In the genomic region with DNA sequence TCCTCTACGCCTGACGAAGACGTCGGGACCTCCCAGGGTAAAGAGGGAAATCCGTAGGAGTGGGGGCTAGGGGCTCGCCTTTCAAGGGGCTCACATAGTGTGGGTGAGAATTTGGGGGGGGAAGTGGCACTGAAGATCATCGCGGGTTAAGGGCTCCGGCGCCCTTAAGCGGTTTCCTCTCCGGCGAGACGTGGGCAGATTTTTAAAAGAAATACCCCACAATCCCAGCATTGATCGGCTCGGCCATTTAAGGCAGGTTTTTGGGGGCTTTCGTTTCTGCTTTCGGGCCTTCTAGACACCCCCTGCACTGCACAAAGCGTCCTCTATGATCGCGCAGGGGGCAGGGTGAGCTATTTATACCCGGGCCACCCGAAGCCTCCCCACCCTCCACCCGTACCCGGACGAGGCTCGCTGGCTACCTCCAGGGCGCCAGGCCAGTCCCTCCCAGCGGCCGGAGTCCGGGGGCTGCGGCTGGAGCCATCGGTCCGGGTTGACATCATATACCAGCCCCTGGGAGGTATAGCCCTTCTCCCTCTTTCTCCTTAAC, we compare ENCODE assay signal across 10 cellular contexts. TPM values are rescaled to one million over a fixed set of nuclear protein-coding genes. Genes with fewer than 3 reads are reported as not detected.
DNase-seq lines count a peak whose midpoint lies in the region; ATAC-seq and TF ChIP-seq lines count a peak whose summit lies in the region.
"Had no signal": no experiment of that assay in that cellular context is flagged by ENCODE, and none has a peak within 500 bp of the region (broad histone marks: within the 10 kb centered on the region; RNA-seq: fewer than 3 reads in every experiment).

No MANE protein-coding gene starts in this region.

- TF ChIP-seq CTCF in Calu3 (IDR thresholded peaks at IDR 0.05; ENCODE audit: unreplicated experiment): no peak
- TF ChIP-seq CTCF in RWPE2 (IDR thresholded peaks at IDR 0.05; ENCODE audit: poor library complexity, severe bottlenecking): no peak
- no peak for TF ChIP-seq CTCF in esophagus muscularis mucosa (IDR thresholded peaks at IDR 0.05)

- peaks cover 12% of the 10 kb centered on the region for H3K27me3 Mint-ChIP-seq in Calu3 (ENCODE audit: unreplicated experiment)

- DNase-seq in Calu3 (no peak), RWPE2 (ENCODE audit: low spot score) (no peak), esophagus muscularis mucosa (ENCODE audit: extremely low spot score) (no peak), NCI-H1092 treated with DMSO at 0.1 percent for 48 hours (lab: John Stamatoyannopoulos, UW) (no peak)
- DNase-seq: activated CD4-positive, CD25-positive, alpha-beta regulatory T cell had no signal

- H3K36me3 Mint-ChIP-seq in Calu3 (ENCODE audit: insufficient read depth, unreplicated experiment): no peaks in the 10 kb centered on the region
- H3K36me3 Mint-ChIP-seq: IgD-negative memory B cell had no signal

- no peak overlapping the region for H3K27ac ChIP-seq in RWPE2 (ENCODE audit: poor library complexity, severe bottlenecking)
- no peak overlapping the region for H3K27ac ChIP-seq in esophagus muscularis mucosa (replicated peaks in 1 of 4)
- no peak overlapping the region for H3K27ac ChIP-seq in rectal smooth muscle tissue (ENCODE audit: low read depth, low read length)

- peak overlapping the region; percentile 19 for H3K4me3 Mint-ChIP-seq in Calu3 (ENCODE audit: low read depth, unreplicated experiment)

- 0% methylated on average over 18 of the region's 34 CpGs for WGBS in esophagus muscularis mucosa

- H3K4me3 ChIP-seq in RWPE2 (ENCODE audit: severe bottlenecking) (no peak overlapping the region), esophagus muscularis mucosa (peak overlapping the region; percentile 34 to 49 (median 46)), rectal smooth muscle tissue (ENCODE audit: low read length) (peak overlapping the region; percentile 33)

- no peak overlapping the region for H3K27ac Mint-ChIP-seq in Calu3 (ENCODE audit: unreplicated experiment)

- CTCF ChIA-PET in Calu3 (lab: Charles Lee): no interaction called here

- H3K9me3 Mint-ChIP-seq in Calu3 (ENCODE audit: low read depth, unreplicated experiment): no peaks in the 10 kb centered on the region
- H3K9me3 Mint-ChIP-seq: IgD-negative memory B cell had no signal

- no TSS peak for BruUV-seq in Calu3 (replicated peaks; lab: Mats Ljungman, UMichigan)

- no peak for TF ChIP-seq EP300 in esophagus muscularis mucosa (IDR thresholded peaks at IDR 0.05)

- H3K4me1 ChIP-seq in RWPE2 (ENCODE audit: insufficient read depth, poor library complexity, severe bottlenecking) (no peaks in the 10 kb centered on the region), esophagus muscularis mucosa (peaks cover 54 to 85% (median 81%) of the 10 kb centered on the region in 4 donors), rectal smooth muscle tissue (ENCODE audit: control insufficient read depth, insufficient read depth, low read length) (peaks cover 2% of the 10 kb centered on the region)

- H3K36me3 ChIP-seq in RWPE2 (ENCODE audit: low read depth) (no peaks in the 10 kb centered on the region), esophagus muscularis mucosa (no peaks in the 10 kb centered on the region), rectal smooth muscle tissue (ENCODE audit: control insufficient read depth, insufficient read depth, low read length) (no peaks in the 10 kb centered on the region)

- no peak overlapping the region for H3K9ac ChIP-seq in rectal smooth muscle tissue (ENCODE audit: low read length)

- H3K27me3 ChIP-seq in RWPE2 (ENCODE audit: insufficient read depth, poor library complexity, severe bottlenecking) (peaks cover 93% of the 10 kb centered on the region), esophagus muscularis mucosa (peaks cover 5 to 100% (median 81%) of the 10 kb centered on the region in 4 donors), rectal smooth muscle tissue (ENCODE audit: control insufficient read depth, insufficient read depth, low read length) (peaks cover 45% of the 10 kb centered on the region)

- ATAC-seq in RWPE2 (ENCODE audit: low read depth): 0 out of 3 replicates have a peak, but pooled peaks have one; percentile 18
- no peak for ATAC-seq in HG02973 (IDR thresholded peaks at IDR 0.05; ENCODE audit: unreplicated experiment)
- no peak for ATAC-seq in GM18867 (IDR thresholded peaks at IDR 0.05; ENCODE audit: unreplicated experiment)

- no peaks in the 10 kb centered on the region for H3K9me3 ChIP-seq in RWPE2 (ENCODE audit: severe bottlenecking)
- H3K9me3 ChIP-seq in esophagus muscularis mucosa: no peaks in the 10 kb centered on the region

- no peak for TF ChIP-seq POLR2A in esophagus muscularis mucosa (IDR thresholded peaks at IDR 0.05; ENCODE audit: low read depth)

- intact Hi-C loops in Calu3 (cut with micrococcal nuclease; ENCODE audit: unreplicated experiment): no loop called here
- intact Hi-C loops in esophagus muscularis mucosa (cut with DNase I): no loop called here

- no peaks in the 10 kb centered on the region for H3K4me1 Mint-ChIP-seq in Calu3 (ENCODE audit: low read depth, unreplicated experiment)

RNA-seq across cellular contexts. Expression of gene NKX2-2, which starts 1.2 kb away (rescaled TPM):
- not detected in 2 replicates for total RNA-seq in Calu3 (2022)
- total RNA-seq in esophagus muscularis mucosa: not detected
- total RNA-seq: liver had no signal
